ENCODE assay signal across 17 cellular contexts in genomic region chr6:52609968-52610367, GRCh38. TPM values are rescaled to one million over a fixed set of nuclear protein-coding genes. Genes with fewer than 3 reads are reported as not detected.
A peak's percentile ranks its signal among the peaks of the same experiment; 100 is the strongest.
DNase-seq lines count a peak whose midpoint lies in the region; ATAC-seq, FAIRE-seq and TF ChIP-seq lines count a peak whose summit lies in the region.
"Had no signal": no experiment of that assay in that cellular context is flagged by ENCODE, and none has a peak within 500 bp of the region (broad histone marks: within the 10 kb centered on the region; RNA-seq: fewer than 3 reads in every experiment).

No MANE protein-coding gene starts in this region.

- TF ChIP-seq EP300 in SK-N-SH (IDR thresholded peaks at IDR 0.05; ENCODE audit: borderline replicate concordance in 1 of 2, low read depth in 1 of 2, low read length in 1 of 2): peak in 1 of 2 experiments; percentile 97; a peak in 2 of 4 replicates

- H3K14ac ChIP-seq in mesenchymal stem cell (ENCODE audit: low read length in 2 of 2): no peak overlapping the region

- no peaks in the 10 kb centered on the region for H3K9me2 ChIP-seq in SK-N-SH

- H4K8ac ChIP-seq in mesenchymal stem cell (ENCODE audit: low read length): peak overlapping the region; percentile 81

- CTCF ChIA-PET in SK-N-SH (lab: Yijun Ruan, JAX): interaction anchor here (0.6 to 7.2 kb wide), 3 partner anchors 13 to 51 kb away, joined by 3 to 75 read pairs (median 3); no protein-coding TSS in a partner anchor
- CTCF ChIA-PET in endothelial cell of umbilical vein (lab: Charles Lee): interaction anchor here (0.7 kb wide), 1 partner anchor 42 kb away, joined by 4 read pairs; no protein-coding TSS in a partner anchor

- no peak overlapping the region for H3K23ac ChIP-seq in mesenchymal stem cell (ENCODE audit: low read length in 2 of 2)

- POLR2A ChIA-PET in SK-N-SH (lab: Yijun Ruan, JAX): interaction anchor here (1.1 kb wide), 1 partner anchor 42 kb away, joined by 3 read pairs; no protein-coding TSS in a partner anchor
- POLR2A ChIA-PET in endothelial cell of umbilical vein (lab: Charles Lee): no interaction called here

- peak overlapping the region; percentile 29 for H2BK120ac ChIP-seq in mesenchymal stem cell (ENCODE audit: low read depth, low read length)

- H2AFZ ChIP-seq in SK-N-SH (ENCODE audit: low read depth) (no peak overlapping the region), endothelial cell of umbilical vein (ENCODE audit: low read depth, low read length) (peak overlapping the region; percentile 23), mesenchymal stem cell (ENCODE audit: low read depth, low read length) (peak overlapping the region; percentile 14)
- H2AFZ ChIP-seq: GM23338 had no signal

- H3K4me1 ChIP-seq in SK-N-SH (ENCODE audit: control insufficient read depth in 1 of 2, insufficient read depth in 2 of 2, low read depth in 1 of 2, low read length in 1 of 2) (peaks cover 12 to 36% of the 10 kb centered on the region in 2 experiments), endothelial cell of umbilical vein (ENCODE audit: control insufficient read depth, extremely low read depth, insufficient read depth, low read length) (peaks cover 40% of the 10 kb centered on the region), mesenchymal stem cell (ENCODE audit: control insufficient read depth, insufficient read depth, low read depth, low read length) (peaks cover 2% of the 10 kb centered on the region)

- H2BK12ac ChIP-seq in mesenchymal stem cell (ENCODE audit: low read length in 2 of 2): peak overlapping the region in 1 of 2 experiments; percentile 99

- WGBS in SK-N-SH (ENCODE audit: low lambda C conversion rate): 68% methylated on average over 3 of the region's 3 CpGs
- 66% methylated on average over 3 of the region's 3 CpGs for WGBS in mesenchymal stem cell

- no peak overlapping the region for H2BK5ac ChIP-seq in mesenchymal stem cell (ENCODE audit: low read depth, low read length, poor library complexity, severe bottlenecking)

- no peaks in the 10 kb centered on the region for H3K27me3 ChIP-seq in SK-N-SH (ENCODE audit: insufficient read depth)
- H3K27me3 ChIP-seq in endothelial cell of umbilical vein (ENCODE audit: control insufficient read depth in 2 of 2, insufficient read depth in 2 of 2, low read length in 2 of 2): no peaks in the 10 kb centered on the region
- H3K27me3 ChIP-seq in mesenchymal stem cell (ENCODE audit: control insufficient read depth in 1 of 2, insufficient read depth in 1 of 2, low read length in 2 of 2): no peaks in the 10 kb centered on the region

- no peaks in the 10 kb centered on the region for H3F3A ChIP-seq in SK-N-SH (replicated peaks; ENCODE audit: insufficient read depth)

- H3K36me3 ChIP-seq in SK-N-SH (replicated peaks in 1 of 2; ENCODE audit: control insufficient read depth in 1 of 2, insufficient read depth in 2 of 2, low read length in 1 of 2): no peaks in the 10 kb centered on the region
- H3K36me3 ChIP-seq in endothelial cell of umbilical vein (ENCODE audit: control insufficient read depth in 2 of 2, extremely low read depth in 1 of 2, insufficient read depth in 2 of 2, low read length in 2 of 2): no peaks in the 10 kb centered on the region
- no peaks in the 10 kb centered on the region for H3K36me3 ChIP-seq in mesenchymal stem cell (ENCODE audit: control insufficient read depth in 1 of 2, insufficient read depth in 2 of 2, low read depth in 1 of 2, low read length in 2 of 2)

- no peak overlapping the region for H2BK15ac ChIP-seq in mesenchymal stem cell (ENCODE audit: low read depth, poor library complexity, severe bottlenecking)

- no peak for TF ChIP-seq CTCF in SK-N-SH (IDR thresholded peaks at IDR 0.05)
- TF ChIP-seq CTCF in endothelial cell of umbilical vein (IDR thresholded peaks at IDR 0.05; ENCODE audit: extremely low read depth in 1 of 2, insufficient read depth in 1 of 2, low read depth in 1 of 2, low read length in 2 of 2): no peak

- TF ChIP-seq POLR2A in endothelial cell of umbilical vein (IDR thresholded peaks at IDR 0.05; ENCODE audit: low read depth, low read length): no peak

- peak overlapping the region; percentile 65 for H4K91ac ChIP-seq in mesenchymal stem cell (ENCODE audit: low read length)

- no peaks in the 10 kb centered on the region for H3K79me2 ChIP-seq in SK-N-SH (ENCODE audit: insufficient read depth)
- H3K79me2 ChIP-seq in endothelial cell of umbilical vein (ENCODE audit: control insufficient read depth, insufficient read depth, low read length): no peaks in the 10 kb centered on the region

- H3K4me3 ChIP-seq in SK-N-SH (ENCODE audit: low read depth in 2 of 2, low read length in 1 of 2) (no peak overlapping the region), endothelial cell of umbilical vein (replicated peaks in 1 of 3; ENCODE audit: insufficient read depth in 1 of 3, low read depth in 1 of 3, low read length in 3 of 3) (no peak overlapping the region), mesenchymal stem cell (ENCODE audit: insufficient read depth in 1 of 2, low read depth in 1 of 2, low read length in 2 of 2) (no peak overlapping the region)
- H3K4me3 ChIP-seq: A549, GM12878, GM23338 had no signal

- peak overlapping the region; percentile 24 to 100 for H3K4ac ChIP-seq in mesenchymal stem cell (ENCODE audit: low read depth in 1 of 2, low read length in 2 of 2)

- H2AK5ac ChIP-seq in mesenchymal stem cell (ENCODE audit: low read length, severe bottlenecking): no peak overlapping the region

- H3K9me3 ChIP-seq in SK-N-SH: 0 out of 2 replicates have a peak, but pooled peaks cover 6% of the 10 kb centered on the region
- no peaks in the 10 kb centered on the region for H3K9me3 ChIP-seq in endothelial cell of umbilical vein (replicated peaks; ENCODE audit: control insufficient read depth, insufficient read depth, low read length)
- H3K9me3 ChIP-seq in mesenchymal stem cell (ENCODE audit: control insufficient read depth, low read length): no peaks in the 10 kb centered on the region
- H3K9me3 ChIP-seq: A549, Caco-2 had no signal

- peak; percentile 34 for TF ChIP-seq RAD21 in SK-N-SH (IDR thresholded peaks at IDR 0.05; ENCODE audit: low read length)

- ATAC-seq in HG02798 (IDR thresholded peaks at IDR 0.05; ENCODE audit: poor library complexity, unreplicated experiment) (no peak), HG03378 (IDR thresholded peaks at IDR 0.05; ENCODE audit: unreplicated experiment) (no peak)
- ATAC-seq: A549, GM12878, GM23338 had no signal

- intact Hi-C loops in endothelial cell of umbilical vein (cut with micrococcal nuclease): loop anchor here (5.0 kb wide), 1 partner anchor 42 kb away; no protein-coding TSS in a partner anchor

- H3K27ac ChIP-seq in SK-N-SH (ENCODE audit: low read depth in 2 of 2, low read length in 1 of 2): peak overlapping the region in 1 of 2 experiments; percentile 98; a peak in 2 of 4 replicates
- H3K27ac ChIP-seq in endothelial cell of umbilical vein (ENCODE audit: insufficient read depth, low read depth, low read length): no peak overlapping the region
- H3K27ac ChIP-seq in mesenchymal stem cell (ENCODE audit: low read length, poor library complexity, severe bottlenecking): no peak overlapping the region
- H3K27ac ChIP-seq: A549 had no signal

- BruUV-seq in endothelial cell of umbilical vein (replicated peaks; lab: Mats Ljungman, UMichigan): no TSS peak

- no peaks in the 10 kb centered on the region for H3K9me1 ChIP-seq in endothelial cell of umbilical vein (replicated peaks; ENCODE audit: control insufficient read depth, extremely low read depth, insufficient read depth, low read length)

- H3K9ac ChIP-seq in SK-N-SH: no peak overlapping the region
- no peak overlapping the region for H3K9ac ChIP-seq in endothelial cell of umbilical vein (replicated peaks; ENCODE audit: extremely low read depth, insufficient read depth, low read length)
- no peak overlapping the region for H3K9ac ChIP-seq in mesenchymal stem cell (ENCODE audit: low read length)

- no peak for FAIRE-seq in endothelial cell of umbilical vein (lab: Jason Lieb, UNC)
- FAIRE-seq: A549, GM12878, GM18507 had no signal

- no peaks in the 10 kb centered on the region for H4K20me1 ChIP-seq in SK-N-SH (ENCODE audit: insufficient read depth)
- no peaks in the 10 kb centered on the region for H4K20me1 ChIP-seq in endothelial cell of umbilical vein (replicated peaks; ENCODE audit: control insufficient read depth, extremely low read depth, insufficient read depth, low read length)

- peak overlapping the region; percentile 80 to 96 for H3K18ac ChIP-seq in mesenchymal stem cell (ENCODE audit: low read depth in 1 of 2, low read length in 2 of 2)

- H3K79me1 ChIP-seq in mesenchymal stem cell (replicated peaks; ENCODE audit: low read length, poor library complexity, severe bottlenecking): no peaks in the 10 kb centered on the region

- DNase-seq in HCEC 1CT (peak; percentile 32), SK-N-SH (peak; percentile 36), endothelial cell of umbilical vein (ENCODE audit: low read depth, low spot score) (no peak), mesenchymal stem cell (no peak), Ammon's horn (ENCODE audit: low spot score) (no peak)
- no peak for DNase-seq in activated T-cell treated with anti-CD3 and anti-CD28 coated beads, Interleukin-2, amount 50 U/mL, for 48 hours
- DNase-seq: Caco-2, NCI-H1105 treated with DMSO at 0.1 percent for 48 hours, NCI-H2029, NCI-H2171 treated with DMSO at 0.1 percent for 48 hours, SIG-M5 had no signal

- H3K4me2 ChIP-seq in SK-N-SH: no peak overlapping the region
- no peak overlapping the region for H3K4me2 ChIP-seq in endothelial cell of umbilical vein (ENCODE audit: insufficient read depth, low read length)
- no peak overlapping the region for H3K4me2 ChIP-seq in mesenchymal stem cell (ENCODE audit: low read length, poor library complexity, severe bottlenecking)
- H3K4me2 ChIP-seq: A549, GM23338 had no signal

- dilution Hi-C loops in endothelial cell of umbilical vein (cut with MboI; ENCODE audit: extremely low pct_ligation_motif_present, low sequenced_read_pairs): no loop called here

TF ChIP-seq in SK-N-SH, 30 proteins besides CTCF, POLR2A, EP300 and RAD21 (continues in another document):
- TF ChIP-seq RXRA (IDR thresholded peaks at IDR 0.05; ENCODE audit: borderline replicate concordance, low read depth): no peak

TF ChIP-seq in endothelial cell of umbilical vein, 7 proteins besides CTCF, POLR2A, EP300 and RAD21 (continues in another document):
- TF ChIP-seq FOS (IDR thresholded peaks at IDR 0.05; ENCODE audit: borderline replicate concordance, insufficient read depth, low read length): no peak

RNA-seq across cellular contexts. Expression of gene TRAM2, which starts 33.1 kb away (rescaled TPM):
- 26.4 and 36.0 TPM in 2 replicates for polyA plus RNA-seq in SK-N-SH (2012; rRNA removed)
- 23.9 and 25.6 TPM in 2 replicates for polyA plus RNA-seq in SK-N-SH (2012; cell fraction: cytosol; rRNA removed)
- 39.6 and 52.6 TPM in 2 replicates for polyA plus RNA-seq in SK-N-SH (2012; cell fraction: nucleus; rRNA removed)
- 85.9 and 98.6 TPM in 2 replicates for total RNA-seq in endothelial cell of umbilical vein
- polyA plus RNA-seq in endothelial cell of umbilical vein: 79.5 and 85.7 TPM in 2 replicates
- 79.3 and 81.1 TPM in 2 replicates for polyA plus RNA-seq in endothelial cell of umbilical vein (2011; cell fraction: cytosol; rRNA removed)
- 129 and 133 TPM in 2 replicates for polyA plus RNA-seq in endothelial cell of umbilical vein (2011; cell fraction: nucleus; rRNA removed)
- 35.6 and 64.2 TPM in 2 replicates for polyA plus RNA-seq in endothelial cell of umbilical vein (2012)
- 123 and 155 TPM in 2 replicates for polyA minus RNA-seq in endothelial cell of umbilical vein
- 11.6 TPM for polyA minus RNA-seq in endothelial cell of umbilical vein (2011; cell fraction: cytosol; rRNA and poly(A)+ RNA removed)
- 51.9 and 71.3 TPM in 2 replicates for polyA minus RNA-seq in endothelial cell of umbilical vein (2011; cell fraction: nucleus; rRNA and poly(A)+ RNA removed)
- 133 TPM for polyA plus RNA-seq in mesenchymal stem cell (2013, experiment 1 of 2)
- polyA plus RNA-seq in mesenchymal stem cell (2013, experiment 2 of 2): 130 TPM

Comparison
In these comparisons a context has a peak if more than half of its experiments do, and no peak if none do; other contexts are left out.
1. DNase-seq: peak in HCEC 1CT (single experiment) and SK-N-SH (single experiment); none in endothelial cell of umbilical vein (single experiment), mesenchymal stem cell (single experiment), Ammon's horn (single experiment) and activated T-cell treated with anti-CD3 and anti-CD28 coated beads, Interleukin-2, amount 50 U/mL, for 48 hours (0 of 2).